In the genomic region with DNA sequence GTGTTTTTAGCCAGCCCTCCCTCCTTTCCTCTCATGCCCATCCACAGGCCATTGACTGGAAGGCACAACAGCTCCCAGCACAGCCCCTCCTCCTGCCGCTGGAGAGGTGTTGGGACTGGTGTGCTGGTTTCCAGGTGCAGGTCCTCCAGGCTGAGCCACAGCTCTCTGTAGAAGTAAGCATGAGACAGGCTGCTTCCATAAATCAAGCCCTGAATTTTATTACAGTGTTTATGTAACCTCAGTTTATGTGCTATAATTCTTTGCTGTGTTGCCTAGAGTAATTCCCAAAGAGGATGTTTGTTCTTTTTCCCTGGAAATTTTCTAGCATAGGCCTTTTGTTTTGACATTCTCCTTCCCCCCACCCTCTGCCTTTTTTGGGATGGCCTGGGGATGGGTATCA, we compare ENCODE assay signal across 1 cellular context.
TF ChIP-seq lines count a peak whose summit lies in the region.

No MANE protein-coding gene starts in this region.

TF ChIP-seq in HEK293, 187 proteins besides CTCF, POLR2A, EP300 and RAD21 (continued from another document and continues in another):
- TF ChIP-seq ZNF76 (tag by site-specific recombination; IDR thresholded peaks at IDR 0.05; ENCODE audit: borderline replicate concordance, low read depth) (no peak), ZNF521 (tag by site-specific recombination; IDR thresholded peaks at IDR 0.05) (no peak), MZF1 (tag by site-specific recombination; IDR thresholded peaks at IDR 0.05; ENCODE audit: borderline replicate concordance) (peak; percentile 74; the same call in 1 of the 2 replicates), ZNF366 (tag by site-specific recombination; conservative IDR thresholded peaks at IDR 0.05) (no peak), ZNF24 (tag by site-specific recombination; IDR thresholded peaks at IDR 0.05) (no peak), ZNF596 (tag by site-specific recombination; IDR thresholded peaks at IDR 0.05) (0 out of 2 replicates have a peak, but pooled peaks have one; percentile 33), ZNF221 (tag by site-specific recombination; IDR thresholded peaks at IDR 0.05; ENCODE audit: borderline replicate concordance) (no peak), ZEB2 (tag by site-specific recombination; IDR thresholded peaks at IDR 0.05) (peak; percentile 28; the same call in 1 of the 2 replicates), ZNF121 (tag by site-specific recombination; IDR thresholded peaks at IDR 0.05) (no peak), ZNF560 (tag by site-specific recombination; IDR thresholded peaks at IDR 0.05; ENCODE audit: borderline replicate concordance) (no peak), SALL2 (tag by site-specific recombination; IDR thresholded peaks at IDR 0.05; ENCODE audit: borderline replicate concordance) (no peak), HOXA7 (CRISPR knock-in tag; IDR thresholded peaks at IDR 0.05; ENCODE audit: borderline replicate concordance) (no peak), ZNF624 (tag by site-specific recombination; IDR thresholded peaks at IDR 0.05) (no peak), ZNF600 (tag by site-specific recombination; IDR thresholded peaks at IDR 0.05) (0 out of 2 replicates have a peak, but pooled peaks have one; percentile 18), MYNN (tag by site-specific recombination; IDR thresholded peaks at IDR 0.05; ENCODE audit: borderline replicate concordance) (peak; percentile 71), OVOL3 (tag by site-specific recombination; IDR thresholded peaks at IDR 0.05) (peak; percentile 69; the same call in 1 of the 2 replicates), GLIS1 (tag by site-specific recombination; IDR thresholded peaks at IDR 0.05) (no peak), ZNF214 (tag by site-specific recombination; IDR thresholded peaks at IDR 0.05; ENCODE audit: borderline replicate concordance) (no peak), RBAK (tag by site-specific recombination; IDR thresholded peaks at IDR 0.05) (no peak), HOXC10 (CRISPR knock-in tag; IDR thresholded peaks at IDR 0.05) (no peak), ZNF660 (tag by site-specific recombination; IDR thresholded peaks at IDR 0.05) (no peak), ZNF791 (tag by site-specific recombination; IDR thresholded peaks at IDR 0.05) (no peak), ZNF184 (tag by site-specific recombination; IDR thresholded peaks at IDR 0.05) (no peak), ZFP3 (tag by site-specific recombination; IDR thresholded peaks at IDR 0.05; ENCODE audit: low read depth) (no peak), ZNF169 (tag by site-specific recombination; IDR thresholded peaks at IDR 0.05) (no peak), ZNF239 (tag by site-specific recombination; IDR thresholded peaks at IDR 0.05) (no peak), ZNF623 (tag by site-specific recombination; IDR thresholded peaks at IDR 0.05) (no peak), ZBTB8A (tag by site-specific recombination; IDR thresholded peaks at IDR 0.05) (peak; percentile 56), KLF8 (tag by site-specific recombination; IDR thresholded peaks at IDR 0.05) (no peak), ZNF211 (tag by site-specific recombination; IDR thresholded peaks at IDR 0.05; ENCODE audit: low read depth) (no peak), ZNF174 (tag by site-specific recombination; IDR thresholded peaks at IDR 0.05) (no peak), ZNF792 (tag by site-specific recombination; IDR thresholded peaks at IDR 0.05) (no peak), IKZF3 (tag by site-specific recombination; IDR thresholded peaks at IDR 0.05) (peak; percentile 72)
- TF ChIP-seq, protein P1, sequence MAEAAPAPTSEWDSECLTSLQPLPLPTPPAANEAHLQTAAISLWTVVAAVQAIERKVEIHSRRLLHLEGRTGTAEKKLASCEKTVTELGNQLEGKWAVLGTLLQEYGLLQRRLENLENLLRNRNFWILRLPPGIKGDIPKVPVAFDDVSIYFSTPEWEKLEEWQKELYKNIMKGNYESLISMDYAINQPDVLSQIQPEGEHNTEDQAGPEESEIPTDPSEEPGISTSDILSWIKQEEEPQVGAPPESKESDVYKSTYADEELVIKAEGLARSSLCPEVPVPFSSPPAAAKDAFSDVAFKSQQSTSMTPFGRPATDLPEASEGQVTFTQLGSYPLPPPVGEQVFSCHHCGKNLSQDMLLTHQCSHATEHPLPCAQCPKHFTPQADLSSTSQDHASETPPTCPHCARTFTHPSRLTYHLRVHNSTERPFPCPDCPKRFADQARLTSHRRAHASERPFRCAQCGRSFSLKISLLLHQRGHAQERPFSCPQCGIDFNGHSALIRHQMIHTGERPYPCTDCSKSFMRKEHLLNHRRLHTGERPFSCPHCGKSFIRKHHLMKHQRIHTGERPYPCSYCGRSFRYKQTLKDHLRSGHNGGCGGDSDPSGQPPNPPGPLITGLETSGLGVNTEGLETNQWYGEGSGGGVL (tag by site-specific recombination; IDR thresholded peaks at IDR 0.05): no peak
- TF ChIP-seq, protein P2, sequence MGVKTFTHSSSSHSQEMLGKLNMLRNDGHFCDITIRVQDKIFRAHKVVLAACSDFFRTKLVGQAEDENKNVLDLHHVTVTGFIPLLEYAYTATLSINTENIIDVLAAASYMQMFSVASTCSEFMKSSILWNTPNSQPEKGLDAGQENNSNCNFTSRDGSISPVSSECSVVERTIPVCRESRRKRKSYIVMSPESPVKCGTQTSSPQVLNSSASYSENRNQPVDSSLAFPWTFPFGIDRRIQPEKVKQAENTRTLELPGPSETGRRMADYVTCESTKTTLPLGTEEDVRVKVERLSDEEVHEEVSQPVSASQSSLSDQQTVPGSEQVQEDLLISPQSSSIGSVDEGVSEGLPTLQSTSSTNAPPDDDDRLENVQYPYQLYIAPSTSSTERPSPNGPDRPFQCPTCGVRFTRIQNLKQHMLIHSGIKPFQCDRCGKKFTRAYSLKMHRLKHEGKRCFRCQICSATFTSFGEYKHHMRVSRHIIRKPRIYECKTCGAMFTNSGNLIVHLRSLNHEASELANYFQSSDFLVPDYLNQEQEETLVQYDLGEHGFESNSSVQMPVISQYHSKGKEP (tag by site-specific recombination; IDR thresholded peaks at IDR 0.05): peak; percentile 74
- TF ChIP-seq, protein P3, sequence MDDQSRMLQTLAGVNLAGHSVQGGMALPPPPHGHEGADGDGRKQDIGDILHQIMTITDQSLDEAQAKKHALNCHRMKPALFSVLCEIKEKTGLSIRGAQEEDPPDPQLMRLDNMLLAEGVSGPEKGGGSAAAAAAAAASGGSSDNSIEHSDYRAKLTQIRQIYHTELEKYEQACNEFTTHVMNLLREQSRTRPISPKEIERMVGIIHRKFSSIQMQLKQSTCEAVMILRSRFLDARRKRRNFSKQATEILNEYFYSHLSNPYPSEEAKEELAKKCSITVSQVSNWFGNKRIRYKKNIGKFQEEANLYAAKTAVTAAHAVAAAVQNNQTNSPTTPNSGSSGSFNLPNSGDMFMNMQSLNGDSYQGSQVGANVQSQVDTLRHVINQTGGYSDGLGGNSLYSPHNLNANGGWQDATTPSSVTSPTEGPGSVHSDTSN (CRISPR knock-in tag; IDR thresholded peaks at IDR 0.05): no peak
- TF ChIP-seq, protein P4, sequence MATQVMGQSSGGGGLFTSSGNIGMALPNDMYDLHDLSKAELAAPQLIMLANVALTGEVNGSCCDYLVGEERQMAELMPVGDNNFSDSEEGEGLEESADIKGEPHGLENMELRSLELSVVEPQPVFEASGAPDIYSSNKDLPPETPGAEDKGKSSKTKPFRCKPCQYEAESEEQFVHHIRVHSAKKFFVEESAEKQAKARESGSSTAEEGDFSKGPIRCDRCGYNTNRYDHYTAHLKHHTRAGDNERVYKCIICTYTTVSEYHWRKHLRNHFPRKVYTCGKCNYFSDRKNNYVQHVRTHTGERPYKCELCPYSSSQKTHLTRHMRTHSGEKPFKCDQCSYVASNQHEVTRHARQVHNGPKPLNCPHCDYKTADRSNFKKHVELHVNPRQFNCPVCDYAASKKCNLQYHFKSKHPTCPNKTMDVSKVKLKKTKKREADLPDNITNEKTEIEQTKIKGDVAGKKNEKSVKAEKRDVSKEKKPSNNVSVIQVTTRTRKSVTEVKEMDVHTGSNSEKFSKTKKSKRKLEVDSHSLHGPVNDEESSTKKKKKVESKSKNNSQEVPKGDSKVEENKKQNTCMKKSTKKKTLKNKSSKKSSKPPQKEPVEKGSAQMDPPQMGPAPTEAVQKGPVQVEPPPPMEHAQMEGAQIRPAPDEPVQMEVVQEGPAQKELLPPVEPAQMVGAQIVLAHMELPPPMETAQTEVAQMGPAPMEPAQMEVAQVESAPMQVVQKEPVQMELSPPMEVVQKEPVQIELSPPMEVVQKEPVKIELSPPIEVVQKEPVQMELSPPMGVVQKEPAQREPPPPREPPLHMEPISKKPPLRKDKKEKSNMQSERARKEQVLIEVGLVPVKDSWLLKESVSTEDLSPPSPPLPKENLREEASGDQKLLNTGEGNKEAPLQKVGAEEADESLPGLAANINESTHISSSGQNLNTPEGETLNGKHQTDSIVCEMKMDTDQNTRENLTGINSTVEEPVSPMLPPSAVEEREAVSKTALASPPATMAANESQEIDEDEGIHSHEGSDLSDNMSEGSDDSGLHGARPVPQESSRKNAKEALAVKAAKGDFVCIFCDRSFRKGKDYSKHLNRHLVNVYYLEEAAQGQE (tag by site-specific recombination; IDR thresholded peaks at IDR 0.05): no peak
- TF ChIP-seq, protein P5, sequence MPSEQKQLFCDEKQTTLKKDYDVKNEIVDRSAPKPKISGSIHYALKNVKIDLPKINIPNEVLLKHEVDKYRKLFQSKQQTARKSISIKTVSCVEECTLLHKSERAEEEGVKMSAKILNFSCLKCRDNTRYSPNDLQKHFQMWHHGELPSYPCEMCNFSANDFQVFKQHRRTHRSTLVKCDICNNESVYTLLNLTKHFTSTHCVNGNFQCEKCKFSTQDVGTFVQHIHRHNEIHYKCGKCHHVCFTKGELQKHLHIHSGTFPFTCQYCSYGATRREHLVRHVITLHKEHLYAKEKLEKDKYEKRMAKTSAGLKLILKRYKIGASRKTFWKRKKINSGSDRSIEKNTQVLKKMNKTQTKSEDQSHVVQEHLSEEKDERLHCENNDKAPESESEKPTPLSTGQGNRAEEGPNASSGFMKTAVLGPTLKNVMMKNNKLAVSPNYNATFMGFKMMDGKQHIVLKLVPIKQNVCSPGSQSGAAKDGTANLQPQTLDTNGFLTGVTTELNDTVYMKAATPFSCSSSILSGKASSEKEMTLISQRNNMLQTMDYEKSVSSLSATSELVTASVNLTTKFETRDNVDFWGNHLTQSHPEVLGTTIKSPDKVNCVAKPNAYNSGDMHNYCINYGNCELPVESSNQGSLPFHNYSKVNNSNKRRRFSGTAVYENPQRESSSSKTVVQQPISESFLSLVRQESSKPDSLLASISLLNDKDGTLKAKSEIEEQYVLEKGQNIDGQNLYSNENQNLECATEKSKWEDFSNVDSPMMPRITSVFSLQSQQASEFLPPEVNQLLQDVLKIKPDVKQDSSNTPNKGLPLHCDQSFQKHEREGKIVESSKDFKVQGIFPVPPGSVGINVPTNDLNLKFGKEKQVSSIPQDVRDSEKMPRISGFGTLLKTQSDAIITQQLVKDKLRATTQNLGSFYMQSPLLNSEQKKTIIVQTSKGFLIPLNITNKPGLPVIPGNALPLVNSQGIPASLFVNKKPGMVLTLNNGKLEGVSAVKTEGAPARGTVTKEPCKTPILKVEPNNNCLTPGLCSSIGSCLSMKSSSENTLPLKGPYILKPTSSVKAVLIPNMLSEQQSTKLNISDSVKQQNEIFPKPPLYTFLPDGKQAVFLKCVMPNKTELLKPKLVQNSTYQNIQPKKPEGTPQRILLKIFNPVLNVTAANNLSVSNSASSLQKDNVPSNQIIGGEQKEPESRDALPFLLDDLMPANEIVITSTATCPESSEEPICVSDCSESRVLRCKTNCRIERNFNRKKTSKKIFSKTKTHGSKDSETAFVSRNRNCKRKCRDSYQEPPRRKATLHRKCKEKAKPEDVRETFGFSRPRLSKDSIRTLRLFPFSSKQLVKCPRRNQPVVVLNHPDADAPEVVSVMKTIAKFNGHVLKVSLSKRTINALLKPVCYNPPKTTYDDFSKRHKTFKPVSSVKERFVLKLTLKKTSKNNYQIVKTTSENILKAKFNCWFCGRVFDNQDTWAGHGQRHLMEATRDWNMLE (tag by site-specific recombination; conservative IDR thresholded peaks at IDR 0.05; ENCODE audit: low read depth): no peak
- TF ChIP-seq, protein P6, sequence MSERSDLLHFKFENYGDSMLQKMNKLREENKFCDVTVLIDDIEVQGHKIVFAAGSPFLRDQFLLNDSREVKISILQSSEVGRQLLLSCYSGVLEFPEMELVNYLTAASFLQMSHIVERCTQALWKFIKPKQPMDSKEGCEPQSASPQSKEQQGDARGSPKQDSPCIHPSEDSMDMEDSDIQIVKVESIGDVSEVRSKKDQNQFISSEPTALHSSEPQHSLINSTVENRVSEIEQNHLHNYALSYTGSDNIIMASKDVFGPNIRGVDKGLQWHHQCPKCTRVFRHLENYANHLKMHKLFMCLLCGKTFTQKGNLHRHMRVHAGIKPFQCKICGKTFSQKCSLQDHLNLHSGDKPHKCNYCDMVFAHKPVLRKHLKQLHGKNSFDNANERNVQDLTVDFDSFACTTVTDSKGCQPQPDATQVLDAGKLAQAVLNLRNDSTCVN (tag by site-specific recombination; optimal IDR thresholded peaks at IDR 0.05): no peak
- TF ChIP-seq, protein P7, sequence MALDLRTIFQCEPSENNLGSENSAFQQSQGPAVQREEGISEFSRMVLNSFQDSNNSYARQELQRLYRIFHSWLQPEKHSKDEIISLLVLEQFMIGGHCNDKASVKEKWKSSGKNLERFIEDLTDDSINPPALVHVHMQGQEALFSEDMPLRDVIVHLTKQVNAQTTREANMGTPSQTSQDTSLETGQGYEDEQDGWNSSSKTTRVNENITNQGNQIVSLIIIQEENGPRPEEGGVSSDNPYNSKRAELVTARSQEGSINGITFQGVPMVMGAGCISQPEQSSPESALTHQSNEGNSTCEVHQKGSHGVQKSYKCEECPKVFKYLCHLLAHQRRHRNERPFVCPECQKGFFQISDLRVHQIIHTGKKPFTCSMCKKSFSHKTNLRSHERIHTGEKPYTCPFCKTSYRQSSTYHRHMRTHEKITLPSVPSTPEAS (tag by site-specific recombination; IDR thresholded peaks at IDR 0.05): no peak
- TF ChIP-seq, protein P8, sequence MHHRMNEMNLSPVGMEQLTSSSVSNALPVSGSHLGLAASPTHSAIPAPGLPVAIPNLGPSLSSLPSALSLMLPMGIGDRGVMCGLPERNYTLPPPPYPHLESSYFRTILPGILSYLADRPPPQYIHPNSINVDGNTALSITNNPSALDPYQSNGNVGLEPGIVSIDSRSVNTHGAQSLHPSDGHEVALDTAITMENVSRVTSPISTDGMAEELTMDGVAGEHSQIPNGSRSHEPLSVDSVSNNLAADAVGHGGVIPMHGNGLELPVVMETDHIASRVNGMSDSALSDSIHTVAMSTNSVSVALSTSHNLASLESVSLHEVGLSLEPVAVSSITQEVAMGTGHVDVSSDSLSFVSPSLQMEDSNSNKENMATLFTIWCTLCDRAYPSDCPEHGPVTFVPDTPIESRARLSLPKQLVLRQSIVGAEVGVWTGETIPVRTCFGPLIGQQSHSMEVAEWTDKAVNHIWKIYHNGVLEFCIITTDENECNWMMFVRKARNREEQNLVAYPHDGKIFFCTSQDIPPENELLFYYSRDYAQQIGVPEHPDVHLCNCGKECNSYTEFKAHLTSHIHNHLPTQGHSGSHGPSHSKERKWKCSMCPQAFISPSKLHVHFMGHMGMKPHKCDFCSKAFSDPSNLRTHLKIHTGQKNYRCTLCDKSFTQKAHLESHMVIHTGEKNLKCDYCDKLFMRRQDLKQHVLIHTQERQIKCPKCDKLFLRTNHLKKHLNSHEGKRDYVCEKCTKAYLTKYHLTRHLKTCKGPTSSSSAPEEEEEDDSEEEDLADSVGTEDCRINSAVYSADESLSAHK (tag by site-specific recombination; IDR thresholded peaks at IDR 0.05): peak; percentile 77
- TF ChIP-seq, protein P9, sequence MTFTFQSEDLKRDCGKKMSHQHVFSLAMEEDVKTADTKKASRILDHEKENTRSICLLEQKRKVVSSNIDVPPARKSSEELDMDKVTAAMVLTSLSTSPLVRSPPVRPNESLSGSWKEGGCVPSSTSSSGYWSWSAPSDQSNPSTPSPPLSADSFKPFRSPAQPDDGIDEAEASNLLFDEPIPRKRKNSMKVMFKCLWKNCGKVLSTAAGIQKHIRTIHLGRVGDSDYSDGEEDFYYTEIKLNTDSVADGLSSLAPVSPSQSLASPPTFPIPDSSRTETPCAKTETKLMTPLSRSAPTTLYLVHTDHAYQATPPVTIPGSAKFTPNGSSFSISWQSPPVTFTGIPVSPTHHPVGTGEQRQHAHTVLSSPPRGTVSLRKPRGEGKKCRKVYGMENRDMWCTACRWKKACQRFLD (tag by site-specific recombination; IDR thresholded peaks at IDR 0.05): no peak
